8 cellular contexts compared by ENCODE assay signal in the genomic region with DNA sequence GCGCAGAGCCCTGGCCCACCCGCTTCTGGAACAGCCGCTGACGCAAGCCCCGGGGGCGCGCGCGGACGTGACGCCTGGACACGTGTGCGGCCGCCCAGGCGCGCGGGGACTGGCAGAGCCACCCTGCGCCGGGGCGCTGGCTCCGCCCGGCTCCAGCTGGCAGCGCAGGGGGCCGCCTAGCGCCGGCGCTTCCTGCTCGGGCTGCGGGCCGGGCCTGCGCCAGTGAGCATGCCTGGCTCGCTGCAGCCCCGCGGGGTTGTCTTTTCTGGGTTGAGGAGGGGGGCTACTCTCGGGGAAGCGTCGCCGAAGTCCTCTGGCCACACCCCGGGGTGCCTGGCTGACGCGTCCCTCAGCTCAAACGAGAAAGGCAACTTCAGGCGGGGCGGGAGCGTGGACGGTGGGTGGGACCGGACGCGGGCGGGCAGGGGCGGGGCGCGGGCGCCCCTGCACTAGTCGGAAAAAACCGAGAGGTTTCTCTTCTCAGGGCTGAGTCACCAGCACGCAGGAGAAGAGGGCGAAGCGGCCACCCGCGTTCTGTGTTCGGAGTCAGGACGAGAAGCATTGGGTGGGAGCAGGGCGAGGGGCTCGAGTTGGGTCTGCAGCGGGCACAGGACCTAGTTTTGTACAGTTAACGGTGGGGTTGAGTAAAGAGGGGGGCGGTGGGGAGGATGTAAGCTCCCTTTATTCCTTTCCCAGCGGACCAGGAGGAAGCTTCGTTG. TPM values are rescaled to one million over a fixed set of nuclear protein-coding genes. Genes with fewer than 3 reads are reported as not detected.
DNase-seq lines count a peak whose midpoint lies in the region; ATAC-seq and TF ChIP-seq lines count a peak whose summit lies in the region.

A gene with protein sequence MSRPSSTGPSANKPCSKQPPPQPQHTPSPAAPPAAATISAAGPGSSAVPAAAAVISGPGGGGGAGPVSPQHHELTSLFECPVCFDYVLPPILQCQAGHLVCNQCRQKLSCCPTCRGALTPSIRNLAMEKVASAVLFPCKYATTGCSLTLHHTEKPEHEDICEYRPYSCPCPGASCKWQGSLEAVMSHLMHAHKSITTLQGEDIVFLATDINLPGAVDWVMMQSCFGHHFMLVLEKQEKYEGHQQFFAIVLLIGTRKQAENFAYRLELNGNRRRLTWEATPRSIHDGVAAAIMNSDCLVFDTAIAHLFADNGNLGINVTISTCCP (minus strand): TSS at position 48 of the 719 bp plus-strand sequence. CDS start 320 bp downstream, outside the sequence.

- TF ChIP-seq CTCF in Caco-2 (IDR thresholded peaks at IDR 0.05; ENCODE audit: insufficient read depth in 1 of 2, low read depth in 1 of 2, low read length in 1 of 2, severe bottlenecking in 1 of 2, unreplicated experiment in 1 of 2) (no peak), OCI-LY1 (IDR thresholded peaks at IDR 0.05; ENCODE audit: low read length) (no peak), endothelial cell (IDR thresholded peaks at IDR 0.05; ENCODE audit: unreplicated experiment) (no peak)

- H3K9me3 ChIP-seq in Caco-2 (no peaks in the 10 kb centered on the region), OCI-LY1 (ENCODE audit: low read length) (no peaks in the 10 kb centered on the region)

- peak; percentile 91 to 92 for DNase-seq in Caco-2
- DNase-seq in HUDEP-2 (lab: John Stamatoyannopoulos, UW; ENCODE audit: unreplicated experiment in 76 of 76) = peak in 74 of 76 experiments; percentile 43 to 94 (median 87)
- peak; percentile 93 for DNase-seq in activated CD8-positive, alpha-beta memory T cell treated with anti-CD3 and anti-CD28 coated beads, Interleukin-2, amount 50 U/mL, for 4 hours
- DNase-seq in endothelial cell (ENCODE audit: low spot score) = peak; percentile 84
- peak; percentile 93 for DNase-seq in middle frontal gyrus (ENCODE audit: extremely low spot score, low spot score)
- DNase-seq in stimulated activated CD8-positive, alpha-beta memory T cell treated with anti-CD3 and anti-CD28 coated beads, Interleukin-2, amount 100 ng/mL, for 1 hour (ENCODE audit: low read depth in 2 of 2) = peak; percentile 86 to 88

- H4K20me1 ChIP-seq in OCI-LY1 (ENCODE audit: insufficient read depth, low read length) = no peaks in the 10 kb centered on the region

- peaks cover 22% of the 10 kb centered on the region for H3K36me3 Mint-ChIP-seq in Caco-2 (ENCODE audit: insufficient read depth, unreplicated experiment)
- no peaks in the 10 kb centered on the region for H3K36me3 Mint-ChIP-seq in endothelial cell (ENCODE audit: low read depth, unreplicated experiment)

- BruUV-seq in Caco-2 (replicated peaks; lab: Mats Ljungman, UMichigan) = no TSS peak

- H3K9ac ChIP-seq in OCI-LY1 (ENCODE audit: low read length) = peak within 1 kb of the TSS; percentile 89

- peaks cover 38% of the 10 kb centered on the region for H3K79me2 ChIP-seq in OCI-LY1 (ENCODE audit: insufficient read depth, low read length)

- ATAC-seq in GM21367 (IDR thresholded peaks at IDR 0.05; ENCODE audit: unreplicated experiment) = peak; percentile 50

- H3F3A ChIP-seq in OCI-LY1 (ENCODE audit: insufficient read depth, low read length) = no peaks in the 10 kb centered on the region

- no peaks in the 10 kb centered on the region for H3K27me3 Mint-ChIP-seq in Caco-2 (ENCODE audit: insufficient read depth, unreplicated experiment)
- H3K27me3 Mint-ChIP-seq in endothelial cell (ENCODE audit: unreplicated experiment) = peaks cover 11% of the 10 kb centered on the region

- peak within 1 kb of the TSS; percentile 94 for H3K27ac ChIP-seq in OCI-LY1 (ENCODE audit: low read depth, low read length, poor library complexity, severe bottlenecking)

- H3K9me3 Mint-ChIP-seq in Caco-2 (ENCODE audit: unreplicated experiment) (no peaks in the 10 kb centered on the region), endothelial cell (ENCODE audit: unreplicated experiment) (no peaks in the 10 kb centered on the region)

- intact Hi-C loops in Caco-2 (cut with micrococcal nuclease; ENCODE audit: unreplicated experiment) = loop anchor here (1.0 to 5.0 kb wide), 2 partner anchors 26 to 161 kb away; partner anchors contain the start of gene SELENOT

- H3K36me3 ChIP-seq in Caco-2 (ENCODE audit: control insufficient read depth, insufficient read depth, low read length) (no peaks in the 10 kb centered on the region), OCI-LY1 (ENCODE audit: insufficient read depth, low read length) (peaks cover 30% of the 10 kb centered on the region)

- CTCF ChIA-PET in Caco-2 (lab: Charles Lee) = interaction anchor here (0.7 to 1.2 kb wide), 7 partner anchors 13 to 542 kb away, joined by 3 to 7 read pairs (median 3); partner anchors contain the start of gene ERICH6

- H3K4me3 Mint-ChIP-seq in Caco-2 (ENCODE audit: unreplicated experiment) = peak within 1 kb of the TSS; percentile 89
- peak within 1 kb of the TSS; percentile 97 for H3K4me3 Mint-ChIP-seq in endothelial cell (ENCODE audit: unreplicated experiment)

- H3K9me2 ChIP-seq in OCI-LY1 (ENCODE audit: low read depth, low read length) = no peaks in the 10 kb centered on the region

- no peak within 1 kb of the TSS for H2AFZ ChIP-seq in OCI-LY1 (ENCODE audit: low read length)

- H3K4me1 ChIP-seq in Caco-2 = peaks cover 35% of the 10 kb centered on the region
- peaks cover 66% of the 10 kb centered on the region for H3K4me1 ChIP-seq in OCI-LY1 (ENCODE audit: insufficient read depth, low read length, severe bottlenecking)

- peak within 1 kb of the TSS; percentile 83 for H3K4me2 ChIP-seq in OCI-LY1 (ENCODE audit: low read length)

- H3K27me3 ChIP-seq in Caco-2 (replicated peaks; ENCODE audit: control insufficient read depth, insufficient read depth, low read length) = no peaks in the 10 kb centered on the region
- no peaks in the 10 kb centered on the region for H3K27me3 ChIP-seq in OCI-LY1 (ENCODE audit: insufficient read depth, low read length)

- POLR2A ChIA-PET in Caco-2 (lab: Charles Lee) = interaction anchor here (0.6 to 3.3 kb wide), 9 partner anchors 8 to 1453 kb away, joined by 3 to 18 read pairs (median 4); partner anchors contain the start of genes ERICH6 and SELENOT

- peak within 1 kb of the TSS; percentile 95 for H3K4me3 ChIP-seq in Caco-2 (ENCODE audit: low read depth, low read length)
- H3K4me3 ChIP-seq in OCI-LY1 (ENCODE audit: low read depth, low read length, poor library complexity, severe bottlenecking) = peak within 1 kb of the TSS; percentile 86

- peaks cover 7% of the 10 kb centered on the region for H3K4me1 Mint-ChIP-seq in Caco-2 (ENCODE audit: low read depth, unreplicated experiment)
- peaks cover 19% of the 10 kb centered on the region for H3K4me1 Mint-ChIP-seq in endothelial cell (ENCODE audit: unreplicated experiment)

- peak within 1 kb of the TSS; percentile 96 for H3K27ac Mint-ChIP-seq in Caco-2 (ENCODE audit: unreplicated experiment)
- H3K27ac Mint-ChIP-seq in endothelial cell (ENCODE audit: unreplicated experiment) = peak within 1 kb of the TSS; percentile 97

RNA-seq across cellular contexts. Expression of the gene that starts here (rescaled TPM):
- total RNA-seq in Caco-2 (2022) (25.6 and 31.8 TPM in 2 replicates), endothelial cell (ENCODE audit: unreplicated experiment) (13.2 TPM)

Comparison
In these comparisons a context has a peak if more than half of its experiments do, and no peak if none do; other contexts are left out.
1. Peak in every context shown above with its lines: DNase-seq, ATAC-seq, H3K4me3 ChIP-seq and H3K27ac ChIP-seq.